ENCODE assay signal across 8 cellular contexts in the genomic region with DNA sequence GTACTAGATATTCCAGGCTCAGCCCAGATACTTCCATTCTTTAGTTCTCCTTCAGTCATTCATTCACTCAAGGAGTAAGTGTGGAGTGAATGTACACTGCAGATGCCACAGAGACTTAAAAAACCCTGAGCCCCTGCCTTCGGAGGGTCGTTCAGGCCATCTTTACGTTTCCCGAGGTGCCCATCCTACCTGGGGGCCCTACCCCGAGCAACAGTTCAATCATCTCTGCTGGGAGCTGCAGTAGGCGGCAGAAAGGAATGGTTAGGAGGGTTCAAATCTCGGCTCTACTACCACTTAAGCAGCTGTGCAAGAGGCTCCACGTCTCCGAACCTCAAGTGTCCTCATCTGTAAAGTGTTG. TPM values are rescaled to one million over a fixed set of nuclear protein-coding genes. Genes with fewer than 3 reads are reported as not detected.
A peak's percentile ranks its signal among the peaks of the same experiment; 100 is the strongest.
DNase-seq lines count a peak whose midpoint lies in the region; ATAC-seq and TF ChIP-seq lines count a peak whose summit lies in the region.

No MANE protein-coding gene starts in this region.

- H3K4me2 ChIP-seq in neural progenitor cell, result peak overlapping the region; percentile 100

- CTCF ChIA-PET in CD4-positive, alpha-beta memory T cell (lab: Charles Lee; ENCODE audit: partially characterized antibody), result interaction anchor here (0.8 to 3.0 kb wide), 10 partner anchors 13 to 471 kb away, joined by 3 to 25 read pairs (median 3); partner anchors contain the start of genes CRELD1 and JAGN1

- no peak for ATAC-seq in HG02973 (IDR thresholded peaks at IDR 0.05; ENCODE audit: unreplicated experiment)

- H3K4me1 ChIP-seq in CD4-positive, alpha-beta memory T cell (ENCODE audit: insufficient read depth, low read length), result peaks cover 28% of the 10 kb centered on the region
- H3K4me1 ChIP-seq in endocrine pancreas (ENCODE audit: control insufficient read depth, insufficient read depth, low read length) (peaks cover 10% of the 10 kb centered on the region), neural progenitor cell (no peaks in the 10 kb centered on the region)

- H3K9ac ChIP-seq in endocrine pancreas (ENCODE audit: control insufficient read depth, insufficient read depth, low read length) (peak overlapping the region; percentile 100), neural progenitor cell (peak overlapping the region; percentile 93)

- no peak for DNase-seq in CD4-positive, alpha-beta memory T cell
- DNase-seq in LNCaP clone FGC (ENCODE audit: low read depth) (no peak), neural progenitor cell (ENCODE audit: low spot score) (no peak), NCI-H1436 (lab: John Stamatoyannopoulos, UW) (no peak), inferior parietal cortex (ENCODE audit: extremely low spot score) (no peak)
- DNase-seq in stimulated activated CD4-positive, alpha-beta T cell treated with anti-CD3 and anti-CD28 coated beads, Interleukin-2, amount 100 ng/mL, for 24 hours, result no peak

- peak overlapping the region; percentile 51 to 95 for H3K4me3 ChIP-seq in CD4-positive, alpha-beta memory T cell (ENCODE audit: low read length in 2 of 2)
- H3K4me3 ChIP-seq in LNCaP clone FGC (ENCODE audit: low read depth, low read length) (peak overlapping the region; percentile 100), endocrine pancreas (ENCODE audit: control insufficient read depth, insufficient read depth, low read length) (peak overlapping the region; percentile 97), neural progenitor cell (peak overlapping the region; percentile 94)

- H3F3A ChIP-seq in neural progenitor cell (ENCODE audit: low read depth), result no peaks in the 10 kb centered on the region

- POLR2A ChIA-PET in CD4-positive, alpha-beta memory T cell (lab: Charles Lee; ENCODE audit: partially characterized antibody), result interaction anchor here (0.7 to 2.9 kb wide), 20 partner anchors 8 to 958 kb away, joined by 3 to 31 read pairs (median 4); partner anchors contain the start of genes ARPC4, ATG7, CRELD1 and EMC3

- peaks cover 0 to 2% of the 10 kb centered on the region in 2 donors for H3K27me3 Mint-ChIP-seq in CD4-positive, alpha-beta memory T cell
- H3K27me3 Mint-ChIP-seq in neural progenitor cell (ENCODE audit: insufficient read depth, low read depth), result peaks cover 17% of the 10 kb centered on the region

- peak overlapping the region; percentile 89 to 97 (median 95) for H3K27ac Mint-ChIP-seq in CD4-positive, alpha-beta memory T cell
- peak overlapping the region; percentile 98 for H3K27ac Mint-ChIP-seq in neural progenitor cell

- H3K36me3 Mint-ChIP-seq in CD4-positive, alpha-beta memory T cell, result peaks cover 3 to 33% of the 10 kb centered on the region in 2 donors
- H3K36me3 Mint-ChIP-seq in neural progenitor cell, result no peaks in the 10 kb centered on the region

- peaks cover 31% of the 10 kb centered on the region for H3K36me3 ChIP-seq in CD4-positive, alpha-beta memory T cell (ENCODE audit: insufficient read depth, low read length)
- peaks cover 3% of the 10 kb centered on the region for H3K36me3 ChIP-seq in endocrine pancreas (ENCODE audit: control insufficient read depth, insufficient read depth, low read length)
- H3K36me3 ChIP-seq in neural progenitor cell, result no peaks in the 10 kb centered on the region

- peaks cover 32% of the 10 kb centered on the region for H3K79me2 ChIP-seq in neural progenitor cell (ENCODE audit: low read depth)

- H3K4me3 Mint-ChIP-seq in CD4-positive, alpha-beta memory T cell, result peak overlapping the region; percentile 89 to 94 (median 92)
- peak overlapping the region; percentile 97 for H3K4me3 Mint-ChIP-seq in neural progenitor cell

- H3K4me1 Mint-ChIP-seq in CD4-positive, alpha-beta memory T cell, result peaks cover 18 to 42% (median 29%) of the 10 kb centered on the region in 4 donors
- peaks cover 13% of the 10 kb centered on the region for H3K4me1 Mint-ChIP-seq in neural progenitor cell

- H3K27ac ChIP-seq in CD4-positive, alpha-beta memory T cell (ENCODE audit: low read depth, low read length), result peak overlapping the region; percentile 95
- no peak overlapping the region for H3K27ac ChIP-seq in neural progenitor cell

- no peaks in the 10 kb centered on the region for H3K9me3 ChIP-seq in CD4-positive, alpha-beta memory T cell (ENCODE audit: control insufficient read depth in 1 of 2, low read length in 2 of 2)
- no peaks in the 10 kb centered on the region for H3K9me3 ChIP-seq in endocrine pancreas (ENCODE audit: control insufficient read depth, low read length)
- H3K9me3 ChIP-seq in neural progenitor cell (ENCODE audit: low read depth), result no peaks in the 10 kb centered on the region

- peak overlapping the region; percentile 77 for H2AFZ ChIP-seq in neural progenitor cell (replicated peaks)

- no peaks in the 10 kb centered on the region for H3K27me3 ChIP-seq in CD4-positive, alpha-beta memory T cell (ENCODE audit: insufficient read depth, low read length)
- H3K27me3 ChIP-seq in endocrine pancreas (ENCODE audit: control insufficient read depth, insufficient read depth, low read length) (no peaks in the 10 kb centered on the region), neural progenitor cell (peaks cover 13% of the 10 kb centered on the region)

- H3K9me3 Mint-ChIP-seq in CD4-positive, alpha-beta memory T cell, result peaks cover 0 to 2% (median 0%) of the 10 kb centered on the region in 8 donors
- no peaks in the 10 kb centered on the region for H3K9me3 Mint-ChIP-seq in neural progenitor cell

- peaks cover 6% of the 10 kb centered on the region for H4K20me1 ChIP-seq in neural progenitor cell (ENCODE audit: low read depth)

- TF ChIP-seq CTCF in LNCaP clone FGC (IDR thresholded peaks at IDR 0.05; ENCODE audit: control insufficient read depth, extremely low read depth, insufficient read depth) (no peak), neural progenitor cell (IDR thresholded peaks at IDR 0.05) (no peak)

- intact Hi-C loops in CD4-positive, alpha-beta memory T cell (cut with micrococcal nuclease), result loop anchor here (2.0 to 5.0 kb wide), 4 partner anchors 475 to 1357 kb away; partner anchors contain the start of genes ARPC4, BRPF1, RAD18 and RPUSD3

RNA-seq across cellular contexts. Expression of gene SEC13, which starts 0.6 kb away (rescaled TPM):
- 10 to 100 TPM; 64.1 to 67.9 TPM for total RNA-seq in CD4-positive, alpha-beta memory T cell
- 100 to 1,000 TPM; 131 to 155 TPM for polyA plus RNA-seq in CD4-positive, alpha-beta memory T cell
- 61.2 and 91.2 TPM in 2 replicates for total RNA-seq in neural progenitor cell (ENCODE audit: low replicate concordance)

RNA-seq across cellular contexts. Expression of gene GHRL, which starts 27.6 kb away (rescaled TPM):
- 1 to 10 TPM in 1 of 2 experiments, not detected in 1; 1.1 TPM for total RNA-seq in CD4-positive, alpha-beta memory T cell
- under 1 TPM in 1 of 2 donors, not detected in 1; 0.75 TPM for polyA plus RNA-seq in CD4-positive, alpha-beta memory T cell
- not detected in 2 replicates for total RNA-seq in neural progenitor cell (ENCODE audit: low replicate concordance)
